Comparison of ENCODE assay signal across 16 cellular contexts in the genomic region with DNA sequence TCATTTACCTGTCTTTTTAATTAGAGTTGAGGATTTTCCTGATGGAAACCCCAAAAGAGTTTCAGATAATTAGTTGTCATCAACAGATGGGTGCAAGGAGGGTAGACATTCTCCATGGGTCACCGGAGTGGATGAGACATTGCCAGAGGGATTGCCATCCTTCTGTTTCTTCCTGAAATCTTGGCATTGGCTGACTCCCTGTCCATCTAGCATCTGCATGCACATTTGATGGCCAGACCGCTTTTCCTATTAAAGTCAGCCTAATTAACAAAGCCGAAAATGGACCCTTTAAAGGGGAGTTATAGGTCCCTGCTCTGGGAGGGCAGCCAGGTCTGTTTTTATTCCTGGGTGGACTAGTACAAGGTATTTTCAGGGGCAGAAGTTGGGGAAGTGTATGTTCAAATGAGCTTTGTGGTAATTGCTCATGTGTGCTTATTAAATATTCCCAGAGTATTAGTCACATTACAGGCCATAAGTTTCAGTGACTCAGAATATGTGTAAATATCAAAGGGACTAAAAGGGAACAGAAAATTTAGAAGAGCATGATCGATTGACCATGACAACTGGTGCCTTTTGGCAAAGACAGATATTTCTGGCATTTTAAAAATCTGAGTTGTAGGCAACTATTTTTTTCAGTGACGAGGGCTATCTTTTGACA.
A peak's percentile ranks its signal among the peaks of the same experiment; 100 is the strongest.
DNase-seq lines count a peak whose midpoint lies in the region; ATAC-seq and TF ChIP-seq lines count a peak whose summit lies in the region.
"Had no signal": no experiment of that assay in that cellular context is flagged by ENCODE, and none has a peak within 500 bp of the region (broad histone marks: within the 10 kb centered on the region; RNA-seq: fewer than 3 reads in every experiment).

No MANE protein-coding gene starts in this region.

- no peak overlapping the region for H3K27ac ChIP-seq in epithelial cell of prostate

- H3K27me3 Mint-ChIP-seq in stimulated activated naive B cell treated with anti-CD40 and anti-IgM and Interleukin-4, amounts not matched to agents 10 μg/mL and 1 μg/mL and 100 μg/mL, for 72 hours, result no peaks in the 10 kb centered on the region
- H3K27me3 Mint-ChIP-seq: activated T-helper 17 cell treated with anti-CD3 and anti-CD28 coated beads, Interleukin-2, amount 50 U/mL, for 72 hours; CD4-positive, alpha-beta T cell; naive B cell had no signal

- peaks cover 41 to 49% of the 10 kb centered on the region in 2 donors for H3K36me3 Mint-ChIP-seq in stimulated activated naive B cell treated with anti-CD40 and anti-IgM and Interleukin-4, amounts not matched to agents 10 μg/mL and 1 μg/mL and 100 μg/mL, for 72 hours

- ATAC-seq in stimulated activated naive B cell treated with anti-CD40 and anti-IgM and Interleukin-4, amounts not matched to agents 10 μg/mL and 1 μg/mL and 100 μg/mL, for 72 hours (replicated peaks), result peak; percentile 95
- ATAC-seq: activated T-helper 17 cell treated with anti-CD3 and anti-CD28 coated beads, Interleukin-2, amount 50 U/mL, for 72 hours; left colon had no signal

- DNase-seq in EH (ENCODE audit: low read depth) (peak; percentile 60), NCI-H446 treated with DMSO at 0.1 percent for 48 hours (lab: John Stamatoyannopoulos, UW) (peak; percentile 82), epithelial cell of prostate (ENCODE audit: low read depth, low spot score) (peak; percentile 20), GM10266 (ENCODE audit: extremely low spot score) (no peak), cerebellar nuclear complex (lab: John Stamatoyannopoulos, UW) (no peak)
- no peak for DNase-seq in stimulated activated naive B cell treated with anti-CD40 and anti-IgM and Interleukin-4, amounts not matched to agents 10 μg/mL and 1 μg/mL and 100 μg/mL, for 72 hours
- DNase-seq in activated effector memory CD4-positive, alpha-beta T cell treated with anti-CD3 and anti-CD28 coated beads, Interleukin-2, amount 50 U/mL, for 16 hours, result no peak
- DNase-seq: activated CD4-positive, alpha-beta T cell treated with anti-CD3 and anti-CD28 coated beads, Interleukin-2, amount 50 U/mL, for 4 hours; CD4-positive, alpha-beta T cell; effector CD4-positive, alpha-beta T cell; GDM1; left colon; naive B cell; NCI-H187 treated with DMSO at 0.1 percent for 48 hours; trophoblast cell had no signal

- peak overlapping the region; percentile 68 for H3K27ac Mint-ChIP-seq in stimulated activated naive B cell treated with anti-CD40 and anti-IgM and Interleukin-4, amounts not matched to agents 10 μg/mL and 1 μg/mL and 100 μg/mL, for 72 hours
- H3K27ac Mint-ChIP-seq: activated T-helper 17 cell treated with anti-CD3 and anti-CD28 coated beads, Interleukin-2, amount 50 U/mL, for 72 hours; CD4-positive, alpha-beta T cell had no signal

- peaks cover 3% of the 10 kb centered on the region in 2 donors for H3K9me3 Mint-ChIP-seq in stimulated activated naive B cell treated with anti-CD40 and anti-IgM and Interleukin-4, amounts not matched to agents 10 μg/mL and 1 μg/mL and 100 μg/mL, for 72 hours
- H3K9me3 Mint-ChIP-seq: activated T-helper 17 cell treated with anti-CD3 and anti-CD28 coated beads, Interleukin-2, amount 50 U/mL, for 72 hours; CD4-positive, alpha-beta T cell had no signal

- H3K4me1 Mint-ChIP-seq in stimulated activated naive B cell treated with anti-CD40 and anti-IgM and Interleukin-4, amounts not matched to agents 10 μg/mL and 1 μg/mL and 100 μg/mL, for 72 hours, result peaks cover 25 to 34% of the 10 kb centered on the region in 2 donors
- H3K4me1 Mint-ChIP-seq: activated T-helper 17 cell treated with anti-CD3 and anti-CD28 coated beads, Interleukin-2, amount 50 U/mL, for 72 hours had no signal

- peak overlapping the region; percentile 2 to 56 for H3K4me3 Mint-ChIP-seq in stimulated activated naive B cell treated with anti-CD40 and anti-IgM and Interleukin-4, amounts not matched to agents 10 μg/mL and 1 μg/mL and 100 μg/mL, for 72 hours
- H3K4me3 Mint-ChIP-seq: activated T-helper 17 cell treated with anti-CD3 and anti-CD28 coated beads, Interleukin-2, amount 50 U/mL, for 72 hours; CD4-positive, alpha-beta T cell had no signal

- no peak for TF ChIP-seq CTCF in GM10266 (IDR thresholded peaks at IDR 0.05; ENCODE audit: control insufficient read depth, insufficient read depth, low read depth, missing control alignments)

Comparison
In these comparisons a context has a peak if more than half of its experiments do, and no peak if none do; other contexts are left out.
1. DNase-seq: peak in EH (single experiment), NCI-H446 treated with DMSO at 0.1 percent for 48 hours (single experiment) and epithelial cell of prostate (single experiment); none in stimulated activated naive B cell treated with anti-CD40 and anti-IgM and Interleukin-4, amounts not matched to agents 10 μg/mL and 1 μg/mL and 100 μg/mL, for 72 hours (single experiment), activated effector memory CD4-positive, alpha-beta T cell treated with anti-CD3 and anti-CD28 coated beads, Interleukin-2, amount 50 U/mL, for 16 hours (single experiment), GM10266 (single experiment) and cerebellar nuclear complex (0 of 2).